In genomic region chr4:114600672-114601071, GRCh38 we compare ENCODE assay signal across 1 cellular context.
TF ChIP-seq lines count a peak whose summit lies in the region.

No MANE protein-coding gene starts in this region.

TF ChIP-seq in H1, 55 proteins besides CTCF, POLR2A, EP300 and RAD21:
- TF ChIP-seq YY1 (IDR thresholded peaks at IDR 0.05; ENCODE audit: low read depth, low read length) (no peak), CHD7 (IDR thresholded peaks at IDR 0.05; ENCODE audit: insufficient replicate concordance, low read length) (no peak), PHF8 (conservative IDR thresholded peaks at IDR 0.05; ENCODE audit: low read depth, low read length) (no peak), TBP (IDR thresholded peaks at IDR 0.05; ENCODE audit: low read depth, low read length) (no peak), KDM4A (IDR thresholded peaks at IDR 0.05; ENCODE audit: low read depth, low read length, severe bottlenecking) (no peak), BRCA1 (IDR thresholded peaks at IDR 0.05; ENCODE audit: low read depth, low read length) (no peak)
- TF ChIP-seq, protein P1, sequence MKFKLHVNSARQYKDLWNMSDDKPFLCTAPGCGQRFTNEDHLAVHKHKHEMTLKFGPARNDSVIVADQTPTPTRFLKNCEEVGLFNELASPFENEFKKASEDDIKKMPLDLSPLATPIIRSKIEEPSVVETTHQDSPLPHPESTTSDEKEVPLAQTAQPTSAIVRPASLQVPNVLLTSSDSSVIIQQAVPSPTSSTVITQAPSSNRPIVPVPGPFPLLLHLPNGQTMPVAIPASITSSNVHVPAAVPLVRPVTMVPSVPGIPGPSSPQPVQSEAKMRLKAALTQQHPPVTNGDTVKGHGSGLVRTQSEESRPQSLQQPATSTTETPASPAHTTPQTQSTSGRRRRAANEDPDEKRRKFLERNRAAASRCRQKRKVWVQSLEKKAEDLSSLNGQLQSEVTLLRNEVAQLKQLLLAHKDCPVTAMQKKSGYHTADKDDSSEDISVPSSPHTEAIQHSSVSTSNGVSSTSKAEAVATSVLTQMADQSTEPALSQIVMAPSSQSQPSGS (IDR thresholded peaks at IDR 0.05; ENCODE audit: low read length): no peak
